ENCODE assay signal across 8 cellular contexts in genomic region chr4:168630445-168631187, GRCh38.
DNase-seq lines count a peak whose midpoint lies in the region; ATAC-seq and TF ChIP-seq lines count a peak whose summit lies in the region.

No MANE protein-coding gene starts in this region.

- H3K4me3 ChIP-seq in SJCRH30 (peak overlapping the region; percentile 69), retinal pigment epithelial cell (ENCODE audit: low read length) (peak overlapping the region; percentile 84)

- ATAC-seq in GM21717 (IDR thresholded peaks at IDR 0.05; ENCODE audit: unreplicated experiment), result no peak

- no peaks in the 10 kb centered on the region for H3K36me3 ChIP-seq in SJCRH30

- DNase-seq in GM10266 (ENCODE audit: extremely low spot score) (peak; percentile 16), SJCRH30 (peak; percentile 43 to 63), foreskin melanocyte (peak; percentile 49), retinal pigment epithelial cell (ENCODE audit: low read depth) (no peak), amniotic stem cell (lab: John Stamatoyannopoulos, UW) (no peak), NCI-H2196 treated with DMSO at 0.1 percent for 48 hours (lab: John Stamatoyannopoulos, UW; ENCODE audit: unreplicated experiment) (no peak), NCI-H1436 treated with DMSO at 0.1 percent for 48 hours (lab: John Stamatoyannopoulos, UW) (no peak)

- no peaks in the 10 kb centered on the region for H3K9me3 ChIP-seq in SJCRH30 (replicated peaks)

- peaks cover 14% of the 10 kb centered on the region for H3K4me1 ChIP-seq in SJCRH30

- no peaks in the 10 kb centered on the region for H3K27me3 ChIP-seq in SJCRH30

- TF ChIP-seq CTCF in GM10266 (IDR thresholded peaks at IDR 0.05; ENCODE audit: control insufficient read depth, insufficient read depth, low read depth, missing control alignments), result no peak
- no peak for TF ChIP-seq CTCF in retinal pigment epithelial cell (conservative IDR thresholded peaks at IDR 0.05; ENCODE audit: low read depth, low read length)

- peak overlapping the region; percentile 92 for H3K27ac ChIP-seq in SJCRH30

Comparison
In these comparisons a context has a peak if more than half of its experiments do, and no peak if none do; other contexts are left out.
1. DNase-seq: peak in GM10266 (single experiment), SJCRH30 (2 of 2) and foreskin melanocyte (single experiment); none in retinal pigment epithelial cell (single experiment), amniotic stem cell (single experiment), NCI-H2196 treated with DMSO at 0.1 percent for 48 hours (single experiment) and NCI-H1436 treated with DMSO at 0.1 percent for 48 hours (single experiment).